Comparison of ENCODE assay signal across 1 cellular context in the genomic region with DNA sequence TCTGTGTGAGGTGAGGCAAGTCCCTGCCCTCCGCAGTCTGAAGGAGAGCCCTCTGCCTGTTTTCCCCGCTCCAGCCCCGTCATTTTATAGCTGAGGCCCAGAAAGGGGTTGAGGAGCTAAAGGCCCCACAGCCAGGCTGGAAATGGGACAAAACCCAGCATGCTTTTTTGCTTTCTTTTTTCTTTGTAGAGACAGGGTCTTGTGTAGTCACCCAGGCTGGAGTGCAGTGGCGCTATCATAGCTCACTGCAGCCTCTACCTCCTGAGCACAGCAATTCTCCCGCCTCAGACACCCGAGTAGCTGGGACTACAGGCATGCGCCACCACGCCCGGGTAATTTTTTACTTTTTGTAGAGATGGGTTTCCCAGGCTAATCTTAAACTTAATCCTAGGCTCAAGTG.
TF ChIP-seq lines count a peak whose summit lies in the region.

No MANE protein-coding gene starts in this region.

TF ChIP-seq in GM23338, 12 proteins besides CTCF, POLR2A, EP300 and RAD21 (continued from another document):
- TF ChIP-seq, protein P1, sequence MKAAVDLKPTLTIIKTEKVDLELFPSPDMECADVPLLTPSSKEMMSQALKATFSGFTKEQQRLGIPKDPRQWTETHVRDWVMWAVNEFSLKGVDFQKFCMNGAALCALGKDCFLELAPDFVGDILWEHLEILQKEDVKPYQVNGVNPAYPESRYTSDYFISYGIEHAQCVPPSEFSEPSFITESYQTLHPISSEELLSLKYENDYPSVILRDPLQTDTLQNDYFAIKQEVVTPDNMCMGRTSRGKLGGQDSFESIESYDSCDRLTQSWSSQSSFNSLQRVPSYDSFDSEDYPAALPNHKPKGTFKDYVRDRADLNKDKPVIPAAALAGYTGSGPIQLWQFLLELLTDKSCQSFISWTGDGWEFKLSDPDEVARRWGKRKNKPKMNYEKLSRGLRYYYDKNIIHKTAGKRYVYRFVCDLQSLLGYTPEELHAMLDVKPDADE (IDR thresholded peaks at IDR 0.05) = no peak
- TF ChIP-seq, protein P2, sequence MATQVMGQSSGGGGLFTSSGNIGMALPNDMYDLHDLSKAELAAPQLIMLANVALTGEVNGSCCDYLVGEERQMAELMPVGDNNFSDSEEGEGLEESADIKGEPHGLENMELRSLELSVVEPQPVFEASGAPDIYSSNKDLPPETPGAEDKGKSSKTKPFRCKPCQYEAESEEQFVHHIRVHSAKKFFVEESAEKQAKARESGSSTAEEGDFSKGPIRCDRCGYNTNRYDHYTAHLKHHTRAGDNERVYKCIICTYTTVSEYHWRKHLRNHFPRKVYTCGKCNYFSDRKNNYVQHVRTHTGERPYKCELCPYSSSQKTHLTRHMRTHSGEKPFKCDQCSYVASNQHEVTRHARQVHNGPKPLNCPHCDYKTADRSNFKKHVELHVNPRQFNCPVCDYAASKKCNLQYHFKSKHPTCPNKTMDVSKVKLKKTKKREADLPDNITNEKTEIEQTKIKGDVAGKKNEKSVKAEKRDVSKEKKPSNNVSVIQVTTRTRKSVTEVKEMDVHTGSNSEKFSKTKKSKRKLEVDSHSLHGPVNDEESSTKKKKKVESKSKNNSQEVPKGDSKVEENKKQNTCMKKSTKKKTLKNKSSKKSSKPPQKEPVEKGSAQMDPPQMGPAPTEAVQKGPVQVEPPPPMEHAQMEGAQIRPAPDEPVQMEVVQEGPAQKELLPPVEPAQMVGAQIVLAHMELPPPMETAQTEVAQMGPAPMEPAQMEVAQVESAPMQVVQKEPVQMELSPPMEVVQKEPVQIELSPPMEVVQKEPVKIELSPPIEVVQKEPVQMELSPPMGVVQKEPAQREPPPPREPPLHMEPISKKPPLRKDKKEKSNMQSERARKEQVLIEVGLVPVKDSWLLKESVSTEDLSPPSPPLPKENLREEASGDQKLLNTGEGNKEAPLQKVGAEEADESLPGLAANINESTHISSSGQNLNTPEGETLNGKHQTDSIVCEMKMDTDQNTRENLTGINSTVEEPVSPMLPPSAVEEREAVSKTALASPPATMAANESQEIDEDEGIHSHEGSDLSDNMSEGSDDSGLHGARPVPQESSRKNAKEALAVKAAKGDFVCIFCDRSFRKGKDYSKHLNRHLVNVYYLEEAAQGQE (IDR thresholded peaks at IDR 0.05; ENCODE audit: unreplicated experiment) = no peak
- TF ChIP-seq JUNB (IDR thresholded peaks at IDR 0.05; ENCODE audit: unreplicated experiment) (no peak), NANOG (IDR thresholded peaks at IDR 0.05; ENCODE audit: borderline replicate concordance) (no peak)
